8 cellular contexts compared by ENCODE assay signal in genomic region chr17:59844884-59845594, GRCh38. TPM values are rescaled to one million over a fixed set of nuclear protein-coding genes. Genes with fewer than 3 reads are reported as not detected.
DNase-seq lines count a peak whose midpoint lies in the region; FAIRE-seq and TF ChIP-seq lines count a peak whose summit lies in the region.

No MANE protein-coding gene starts in this region.

- H3K36me3 ChIP-seq in BLaER1 (peaks cover 20% of the 10 kb centered on the region), HUES48 (ENCODE audit: control insufficient read depth, insufficient read depth, low read length) (peaks cover 20% of the 10 kb centered on the region), astrocyte (ENCODE audit: insufficient read depth, low read length) (peaks cover 19% of the 10 kb centered on the region), mesodermal cell (ENCODE audit: control insufficient read depth, insufficient read depth, low read length) (peaks cover 22% of the 10 kb centered on the region), HAP-1 (replicated peaks) (peaks cover 8% of the 10 kb centered on the region)

- H3K4me2 ChIP-seq in BLaER1, result 0 out of 2 replicates have a peak overlapping the region, but pooled peaks have one; percentile 36
- peak overlapping the region; percentile 16 for H3K4me2 ChIP-seq in astrocyte (ENCODE audit: low read length)

- H4K20me1 ChIP-seq in BLaER1 (no peaks in the 10 kb centered on the region), astrocyte (ENCODE audit: insufficient read depth, low read length) (peaks cover under 1% of the 10 kb centered on the region)

- WGBS in mesodermal cell (ENCODE audit: insufficient coverage in 2 of 2), 2 experiments, result 100% methylated on average over 1 of the region's 3 CpGs

- H3K4me3 Mint-ChIP-seq in astrocyte (ENCODE audit: unreplicated experiment), result peak overlapping the region; percentile 54

- H3K79me2 ChIP-seq in astrocyte (ENCODE audit: insufficient read depth, low read length), result peaks cover 23% of the 10 kb centered on the region

- no peak for FAIRE-seq in astrocyte (lab: Jason Lieb, UNC)

- in situ Hi-C loops in HAP-1 (cut with MboI; ENCODE audit: low sequenced_read_pairs), result loop anchor here (5.0 kb wide), 1 partner anchor 88 kb away; no protein-coding TSS in a partner anchor

- H3K27ac ChIP-seq in BLaER1, result no peak overlapping the region
- peak overlapping the region; percentile 89 for H3K27ac ChIP-seq in HUES48 (ENCODE audit: low read depth, low read length)
- H3K27ac ChIP-seq in astrocyte (ENCODE audit: low read depth, low read length), result peak overlapping the region; percentile 80
- peak overlapping the region; percentile 46 for H3K27ac ChIP-seq in mesodermal cell (ENCODE audit: low read depth, low read length, severe bottlenecking)

- no peaks in the 10 kb centered on the region for H3K9me3 ChIP-seq in BLaER1
- H3K9me3 ChIP-seq in HUES48 (ENCODE audit: control insufficient read depth, insufficient read depth, low read length), result no peaks in the 10 kb centered on the region
- H3K9me3 ChIP-seq in astrocyte (ENCODE audit: insufficient read depth, low read depth, low read length), result no peaks in the 10 kb centered on the region
- no peaks in the 10 kb centered on the region for H3K9me3 ChIP-seq in mesodermal cell (ENCODE audit: control insufficient read depth, low read length)
- no peaks in the 10 kb centered on the region for H3K9me3 ChIP-seq in HAP-1

- no peak for TF ChIP-seq CTCF in astrocyte (IDR thresholded peaks at IDR 0.05; ENCODE audit: insufficient read depth, low read depth, low read length)

- H3K27me3 Mint-ChIP-seq in astrocyte (ENCODE audit: low read depth, unreplicated experiment), result no peaks in the 10 kb centered on the region

- peak overlapping the region; percentile 100 for H3K27ac Mint-ChIP-seq in astrocyte (ENCODE audit: unreplicated experiment)

- no peaks in the 10 kb centered on the region for H3K27me3 ChIP-seq in BLaER1
- H3K27me3 ChIP-seq in HUES48 (ENCODE audit: control insufficient read depth, insufficient read depth, low read length), result no peaks in the 10 kb centered on the region
- H3K27me3 ChIP-seq in astrocyte (ENCODE audit: insufficient read depth, low read length), result no peaks in the 10 kb centered on the region
- H3K27me3 ChIP-seq in HAP-1 (ENCODE audit: low read depth), result no peaks in the 10 kb centered on the region

- H3K4me3 ChIP-seq in BLaER1 (no peak overlapping the region), HUES48 (ENCODE audit: low read depth, low read length) (no peak overlapping the region), astrocyte (ENCODE audit: insufficient read depth, low read depth, low read length) (no peak overlapping the region), mesodermal cell (ENCODE audit: extremely low read depth, insufficient read depth, low read length, poor library complexity, severe bottlenecking) (no peak overlapping the region), HAP-1 (no peak overlapping the region)

- peaks cover 24% of the 10 kb centered on the region for H3K4me1 ChIP-seq in BLaER1
- H3K4me1 ChIP-seq in HUES48 (ENCODE audit: control insufficient read depth, insufficient read depth, low read length), result peaks cover 25% of the 10 kb centered on the region
- H3K4me1 ChIP-seq in astrocyte (ENCODE audit: insufficient read depth, low read length), result peaks cover 20% of the 10 kb centered on the region
- peaks cover 9% of the 10 kb centered on the region for H3K4me1 ChIP-seq in mesodermal cell (ENCODE audit: control insufficient read depth, insufficient read depth, low read length, poor library complexity, severe bottlenecking)
- H3K4me1 ChIP-seq in HAP-1, result peaks cover 46% of the 10 kb centered on the region

- peak; percentile 69 for DNase-seq in astrocyte (ENCODE audit: low read depth)
- no peak for DNase-seq in cerebellum (ENCODE audit: low spot score)
- DNase-seq in HAP-1 (ENCODE audit: low spot score in 2 of 2), result no peak
- DNase-seq in retina, result no peak
- DNase-seq in T-helper 9 cell, result no peak

- peaks cover 21% of the 10 kb centered on the region for H3K36me3 Mint-ChIP-seq in astrocyte (ENCODE audit: low read depth, unreplicated experiment)

- peaks cover 27% of the 10 kb centered on the region for H3K4me1 Mint-ChIP-seq in astrocyte (ENCODE audit: low read depth, unreplicated experiment)

- H3K9me3 Mint-ChIP-seq in astrocyte (ENCODE audit: unreplicated experiment), result no peaks in the 10 kb centered on the region

- H3K9ac ChIP-seq in BLaER1 (no peak overlapping the region), HUES48 (ENCODE audit: low read depth, low read length) (0 out of 2 replicates have a peak overlapping the region, but pooled peaks have one; percentile 26), astrocyte (ENCODE audit: low read length) (peak overlapping the region; percentile 100)

- H2AFZ ChIP-seq in astrocyte (ENCODE audit: low read depth, low read length), result no peak overlapping the region

RNA-seq across cellular contexts. Expression of gene TUBD1, which starts 47.7 kb away (rescaled TPM):
- total RNA-seq in astrocyte, result 9.0 and 9.2 TPM in 2 replicates
- polyA plus RNA-seq in mesodermal cell (2013, experiment 1 of 2), result 16.8 TPM
- polyA plus RNA-seq in mesodermal cell (2013, experiment 2 of 2), result 16.3 TPM
- total RNA-seq in cerebellum, result 12.6 TPM

RNA-seq across cellular contexts. Expression of gene RPS6KB1, which starts 47.9 kb away (rescaled TPM):
- 33.4 and 41.7 TPM in 2 replicates for total RNA-seq in astrocyte
- polyA plus RNA-seq in mesodermal cell (2013, experiment 1 of 2), result 16.2 TPM
- 17.1 TPM for polyA plus RNA-seq in mesodermal cell (2013, experiment 2 of 2)
- 46.0 TPM for total RNA-seq in cerebellum
